ENCODE assay signal across 25 cellular contexts in the genomic region with DNA sequence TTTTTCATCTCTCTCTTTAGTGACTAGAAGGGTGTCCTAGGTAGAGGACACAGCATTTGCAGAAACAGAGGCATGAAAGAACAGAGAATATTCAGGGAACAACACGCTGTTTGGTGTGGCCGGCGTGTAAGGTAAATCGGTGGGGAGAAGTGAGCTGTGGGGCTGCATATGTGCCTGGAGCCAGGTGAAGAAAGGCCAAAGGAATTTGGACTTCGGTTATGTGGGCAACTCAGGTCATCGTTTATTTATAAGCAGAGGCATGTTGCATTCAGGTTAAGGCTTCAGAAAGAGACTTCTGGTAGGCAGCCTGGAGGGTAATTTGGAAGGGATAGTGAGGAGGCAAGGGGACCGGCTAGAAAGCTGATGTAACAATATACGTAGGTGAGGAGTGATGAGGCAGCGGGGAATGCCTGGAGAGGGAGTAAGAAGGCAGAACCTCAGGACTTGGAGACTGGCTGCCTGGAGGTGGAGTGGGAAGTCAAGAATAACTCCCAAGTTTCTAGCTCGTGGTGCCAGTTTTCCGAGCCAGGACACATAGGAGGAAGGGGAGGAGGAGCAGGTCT.
DNase-seq lines count a peak whose midpoint lies in the region; ATAC-seq and TF ChIP-seq lines count a peak whose summit lies in the region.
"Had no signal": no experiment of that assay in that cellular context is flagged by ENCODE, and none has a peak within 500 bp of the region (broad histone marks: within the 10 kb centered on the region; RNA-seq: fewer than 3 reads in every experiment).

No MANE protein-coding gene starts in this region.

- peaks cover 0 to 2% (median 0%) of the 10 kb centered on the region in 3 donors for H3K36me3 Mint-ChIP-seq in CD8-positive, alpha-beta memory T cell
- H3K36me3 Mint-ChIP-seq: naive B cell had no signal

- H3K27ac Mint-ChIP-seq in CD8-positive, alpha-beta memory T cell: peak overlapping the region; percentile 4 to 91 (median 52)
- H3K27ac Mint-ChIP-seq: activated CD4-positive, alpha-beta T cell treated with anti-CD3 and anti-CD28 coated beads for 36 hours had no signal

- H3K27me3 ChIP-seq in CD8-positive, alpha-beta memory T cell (ENCODE audit: insufficient read depth, low read length, poor library complexity, severe bottlenecking): no peaks in the 10 kb centered on the region
- no peaks in the 10 kb centered on the region for H3K27me3 ChIP-seq in hepatocyte
- H3K27me3 ChIP-seq in neuronal stem cell (ENCODE audit: control insufficient read depth in 3 of 3, insufficient read depth in 3 of 3, low read depth in 1 of 3, low read length in 3 of 3): peaks cover 0 to 12% (median 0%) of the 10 kb centered on the region in 3 experiments
- H3K27me3 ChIP-seq: testis had no signal

- peak overlapping the region in 2 of 7 donors; percentile 68 to 84 for H3K4me3 Mint-ChIP-seq in CD8-positive, alpha-beta memory T cell
- H3K4me3 Mint-ChIP-seq: activated CD4-positive, alpha-beta T cell treated with anti-CD3 and anti-CD28 coated beads for 36 hours had no signal

- H3K79me2 ChIP-seq in hepatocyte: no peaks in the 10 kb centered on the region

- no peak overlapping the region for H3K23ac ChIP-seq in neuronal stem cell (ENCODE audit: low read depth, low read length, poor library complexity)

- H3K9ac ChIP-seq in neuronal stem cell (ENCODE audit: low read depth, low read length, poor library complexity): no peak overlapping the region
- H3K9ac ChIP-seq: SK-N-SH had no signal

- H2BK120ac ChIP-seq in neuronal stem cell (ENCODE audit: low read depth, low read length): no peak overlapping the region

- no peaks in the 10 kb centered on the region for H4K20me1 ChIP-seq in hepatocyte (ENCODE audit: insufficient read depth, poor library complexity, severe bottlenecking)

- WGBS in hepatocyte (ENCODE audit: low lambda C conversion rate, missing lambda C conversion rate): 80% methylated on average over 11 of the region's 11 CpGs
- WGBS in neuronal stem cell (ENCODE audit: extremely low coverage in 2 of 2, insufficient read length in 2 of 2, insufficient replicate concordance in 1 of 2), 2 donors: no CpG with 5 or more reads among the region's 11 CpGs

- no peaks in the 10 kb centered on the region for H3K9me3 ChIP-seq in CD8-positive, alpha-beta memory T cell (ENCODE audit: low read length)
- H3K9me3 ChIP-seq in KOPT-K1 (ENCODE audit: insufficient read depth, low read length, poor library complexity, severe bottlenecking) (no peaks in the 10 kb centered on the region), hepatocyte (ENCODE audit: low read depth) (no peaks in the 10 kb centered on the region), neuronal stem cell (replicated peaks in 1 of 2; ENCODE audit: control insufficient read depth in 2 of 2, insufficient read depth in 1 of 2, low read depth in 1 of 2, low read length in 2 of 2) (no peaks in the 10 kb centered on the region)
- H3K9me3 ChIP-seq: SK-N-SH, testis had no signal

- H2BK15ac ChIP-seq in neuronal stem cell (ENCODE audit: low read length): peak overlapping the region; percentile 63

- TF ChIP-seq CTCF in hepatocyte (IDR thresholded peaks at IDR 0.05; ENCODE audit: poor library complexity): no peak

- H4K91ac ChIP-seq in neuronal stem cell (ENCODE audit: low read depth, low read length, poor library complexity): no peak overlapping the region

- no peak overlapping the region for H3K4me3 ChIP-seq in CD8-positive, alpha-beta memory T cell (ENCODE audit: low read length)
- H3K4me3 ChIP-seq in hepatocyte (no peak overlapping the region), neuronal stem cell (ENCODE audit: low read length in 2 of 2) (no peak overlapping the region)
- H3K4me3 ChIP-seq: testis had no signal

- no peak for ATAC-seq in GM18909 (IDR thresholded peaks at IDR 0.05; ENCODE audit: poor library complexity, unreplicated experiment)
- ATAC-seq: activated CD4-positive, alpha-beta T cell treated with anti-CD3 and anti-CD28 coated beads for 36 hours; sciatic nerve had no signal

- DNase-seq in CD8-positive, alpha-beta memory T cell: no peak
- DNase-seq in hepatocyte (ENCODE audit: low spot score) (peak; percentile 3), neuronal stem cell (ENCODE audit: low spot score) (no peak), NCI-H1105 treated with DMSO at 0.1 percent for 48 hours (lab: John Stamatoyannopoulos, UW) (no peak), germinal center (ENCODE audit: low spot score) (no peak)
- DNase-seq: activated CD4-positive, alpha-beta T cell treated with anti-CD3 and anti-CD28 coated beads for 36 hours; activated naive CD4-positive, alpha-beta T cell treated with Interleukin-2 at 50 U/mL for 16 hours; activated T-cell treated with anti-CD3 and anti-CD28 coated beads, Interleukin-2, amount 50 U/mL, for 48 hours; dermis blood vessel endothelial cell; DMS153; GDM1; GOT3; kidney glomerular epithelial cell; naive B cell; NCI-H1092 treated with DMSO at 0.1 percent for 48 hours; NCI-H2029; NCI-H345; NCI-H774; posterior cingulate gyrus; SK-N-SH; stimulated activated naive CD4-positive, alpha-beta T cell treated with Interleukin-2 at 50 U/mL for 16 hours; testis had no signal

- H4K8ac ChIP-seq in neuronal stem cell (ENCODE audit: low read depth, low read length): no peak overlapping the region

- no peak overlapping the region for H3K14ac ChIP-seq in neuronal stem cell (ENCODE audit: low read length)

- H2AK5ac ChIP-seq in neuronal stem cell (ENCODE audit: low read depth, low read length): peak overlapping the region; percentile 60

- H3K27me3 Mint-ChIP-seq in CD8-positive, alpha-beta memory T cell: peaks cover 0 to 3% of the 10 kb centered on the region in 2 donors
- H3K27me3 Mint-ChIP-seq: naive B cell had no signal

- peaks cover 0 to 1% (median 0%) of the 10 kb centered on the region in 5 donors for H3K9me3 Mint-ChIP-seq in CD8-positive, alpha-beta memory T cell
- H3K9me3 Mint-ChIP-seq: naive B cell had no signal

- CTCF ChIA-PET in CD8-positive, alpha-beta memory T cell (lab: Charles Lee): interaction anchor here (0.5 to 1.8 kb wide), 4 partner anchors 14 to 1636 kb away, joined by 3 to 4 read pairs (median 4); partner anchors contain the start of gene SSBP3

- H2BK5ac ChIP-seq in neuronal stem cell (ENCODE audit: low read length): no peak overlapping the region

- no peak overlapping the region for H2AFZ ChIP-seq in hepatocyte
- H2AFZ ChIP-seq in neuronal stem cell (ENCODE audit: low read length): no peak overlapping the region

- POLR2A ChIA-PET in CD8-positive, alpha-beta memory T cell (lab: Charles Lee): interaction anchor here (0.8 kb wide), 1 partner anchor 393 kb away, joined by 8 read pairs; no protein-coding TSS in a partner anchor

- H3K27ac ChIP-seq in CD8-positive, alpha-beta memory T cell (ENCODE audit: low read depth, low read length): no peak overlapping the region
- H3K27ac ChIP-seq in KOPT-K1 (ENCODE audit: low read depth, low read length, poor library complexity, severe bottlenecking): peak overlapping the region; percentile 22
- H3K27ac ChIP-seq in hepatocyte: no peak overlapping the region
- no peak overlapping the region for H3K27ac ChIP-seq in neuronal stem cell (replicated peaks; ENCODE audit: low read length)
- H3K27ac ChIP-seq: testis had no signal

- H2BK12ac ChIP-seq in neuronal stem cell (ENCODE audit: low read length): no peak overlapping the region

- no peaks in the 10 kb centered on the region for H3K36me3 ChIP-seq in CD8-positive, alpha-beta memory T cell (ENCODE audit: insufficient read depth, low read length)
- H3K36me3 ChIP-seq in KOPT-K1 (ENCODE audit: insufficient read depth, low read length): no peaks in the 10 kb centered on the region
- no peaks in the 10 kb centered on the region for H3K36me3 ChIP-seq in hepatocyte (replicated peaks; ENCODE audit: insufficient read depth, low read depth)
- H3K36me3 ChIP-seq in neuronal stem cell (replicated peaks in 1 of 2; ENCODE audit: control insufficient read depth in 2 of 2, insufficient read depth in 2 of 2, low read length in 2 of 2): no peaks in the 10 kb centered on the region

- H3K79me1 ChIP-seq in neuronal stem cell (ENCODE audit: low read depth, low read length): no peaks in the 10 kb centered on the region

- H3K4me2 ChIP-seq in hepatocyte (no peak overlapping the region), neuronal stem cell (ENCODE audit: insufficient read depth, low read length, poor library complexity, severe bottlenecking) (no peak overlapping the region)
- H3K4me2 ChIP-seq: SK-N-SH had no signal

- no peaks in the 10 kb centered on the region for H3K9me2 ChIP-seq in hepatocyte (replicated peaks; ENCODE audit: insufficient read depth)
- H3K9me2 ChIP-seq: SK-N-SH had no signal

- H3K4ac ChIP-seq in neuronal stem cell (ENCODE audit: low read length): no peak overlapping the region

- H3K4me1 Mint-ChIP-seq in CD8-positive, alpha-beta memory T cell: peaks cover 72 to 77% (median 76%) of the 10 kb centered on the region in 3 donors

- H3K18ac ChIP-seq in neuronal stem cell (ENCODE audit: low read length): no peak overlapping the region

- H3K4me1 ChIP-seq in CD8-positive, alpha-beta memory T cell (ENCODE audit: insufficient read depth, low read length): peaks cover 58% of the 10 kb centered on the region
- H3K4me1 ChIP-seq in hepatocyte (ENCODE audit: insufficient read depth): peaks cover 40% of the 10 kb centered on the region
- H3K4me1 ChIP-seq in neuronal stem cell (ENCODE audit: control insufficient read depth in 2 of 2, insufficient read depth in 1 of 2, low read depth in 1 of 2, low read length in 2 of 2): peaks cover 21 to 24% of the 10 kb centered on the region in 2 donors
